Comparison of ENCODE assay signal across 8 cellular contexts in the genomic region with DNA sequence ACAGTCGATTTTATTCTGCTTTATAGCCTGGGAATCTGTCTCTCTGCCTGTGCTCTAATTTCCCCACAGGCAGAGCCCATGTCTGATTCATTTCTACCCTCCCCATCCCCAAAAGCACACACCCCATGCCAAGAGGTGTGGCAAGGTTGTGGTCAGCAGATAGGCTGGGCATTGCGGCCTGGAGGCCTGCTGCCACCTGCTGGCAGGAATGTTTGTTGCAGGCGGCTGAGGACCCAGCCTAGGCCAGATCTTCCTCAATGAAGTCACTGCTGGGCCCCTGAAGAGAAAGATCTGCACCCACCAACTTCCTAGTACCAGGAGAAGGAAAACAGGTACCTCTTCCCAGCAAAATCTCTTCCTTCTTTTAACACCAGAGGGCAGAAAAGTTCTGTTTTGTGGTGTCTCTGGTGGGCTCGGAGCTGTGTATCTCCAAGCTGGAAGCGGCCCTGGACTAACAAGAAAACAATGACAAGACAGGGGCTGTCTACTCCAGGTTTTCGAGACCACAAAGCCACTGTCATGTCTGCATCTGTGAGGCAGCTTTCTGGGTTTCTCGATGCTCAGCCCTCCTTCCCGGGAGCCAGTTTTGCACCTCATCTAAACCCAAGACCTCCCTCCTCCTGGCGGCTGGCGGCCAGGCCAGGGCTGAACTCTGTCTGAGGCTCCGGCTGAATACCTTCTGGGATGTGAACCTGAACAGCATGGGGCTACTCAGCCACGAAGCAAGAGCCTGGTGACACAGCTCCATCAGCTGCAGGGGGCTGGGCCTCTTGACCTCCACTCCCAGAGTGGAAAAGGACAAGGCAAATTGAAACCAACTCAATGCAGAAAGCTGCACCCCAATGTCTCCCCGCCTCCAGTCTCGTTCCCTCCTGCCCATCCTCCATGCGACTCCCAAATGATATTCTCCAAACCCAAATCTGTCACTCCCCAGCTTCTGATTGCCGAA. TPM values are rescaled to one million over a fixed set of nuclear protein-coding genes. Genes with fewer than 3 reads are reported as not detected.
DNase-seq lines count a peak whose midpoint lies in the region; ATAC-seq and TF ChIP-seq lines count a peak whose summit lies in the region.

No MANE protein-coding gene starts in this region.

- H3K9me3 ChIP-seq in Karpas-422 (ENCODE audit: low read length): no peaks in the 10 kb centered on the region

- H3K36me3 ChIP-seq in Karpas-422 (ENCODE audit: insufficient read depth, low read length) (peaks cover 11% of the 10 kb centered on the region; the same call in 1 of the 2 replicates), kidney epithelial cell (ENCODE audit: control insufficient read depth, insufficient read depth, low read length) (no peaks in the 10 kb centered on the region)

- H3K9me2 ChIP-seq in Karpas-422 (replicated peaks; ENCODE audit: insufficient read depth, low read length): no peaks in the 10 kb centered on the region

- H3K9ac ChIP-seq in Karpas-422 (ENCODE audit: low read length): no peak overlapping the region

- peak; percentile 71 for ATAC-seq in GM18868 (IDR thresholded peaks at IDR 0.05; ENCODE audit: unreplicated experiment)
- ATAC-seq in HG03378 (IDR thresholded peaks at IDR 0.05; ENCODE audit: unreplicated experiment): no peak

- no peak overlapping the region for H2AFZ ChIP-seq in Karpas-422 (ENCODE audit: low read length)

- no peak overlapping the region for H3K4me2 ChIP-seq in Karpas-422 (ENCODE audit: low read depth, low read length, poor library complexity, severe bottlenecking)

- peaks cover 41% of the 10 kb centered on the region for H4K20me1 ChIP-seq in Karpas-422 (ENCODE audit: insufficient read depth, low read depth, low read length)

- H3K4me3 ChIP-seq in Karpas-422 (ENCODE audit: low read length): no peak overlapping the region
- H3K4me3 ChIP-seq in kidney epithelial cell (ENCODE audit: low read depth, low read length): no peak overlapping the region

- peak; percentile 38 to 47 for DNase-seq in AML-193 (lab: John Stamatoyannopoulos, UW)
- peak; percentile 78 for DNase-seq in Karpas-422
- DNase-seq in activated CD4-positive, CD25-positive, alpha-beta regulatory T cell (lab: John Stamatoyannopoulos, UW): peak in 3 of 4 experiments; percentile 21 to 41 (median 26)
- peak; percentile 91 for DNase-seq in cerebellum (ENCODE audit: low spot score)
- peak; percentile 88 for DNase-seq in kidney epithelial cell (ENCODE audit: low read depth)
- DNase-seq in stimulated activated CD4-positive, alpha-beta T cell treated with anti-CD3 and anti-CD28 coated beads, Interleukin-1b, Interleukin-23, amount 100 ng/mL, for 48 hours: peak; percentile 55

- peak; percentile 96 for TF ChIP-seq CTCF in kidney epithelial cell (IDR thresholded peaks at IDR 0.05; ENCODE audit: insufficient read depth, low read length, poor library complexity, severe bottlenecking)

- peaks cover 16% of the 10 kb centered on the region for H3K4me1 ChIP-seq in Karpas-422 (ENCODE audit: low read length)

- peaks cover 53% of the 10 kb centered on the region for H3K79me2 ChIP-seq in Karpas-422 (ENCODE audit: low read length)

- no peak overlapping the region for H3K27ac ChIP-seq in Karpas-422 (ENCODE audit: low read length)

- H3K27me3 ChIP-seq in Karpas-422 (ENCODE audit: low read length): no peaks in the 10 kb centered on the region
- no peaks in the 10 kb centered on the region for H3K27me3 ChIP-seq in kidney epithelial cell (ENCODE audit: control insufficient read depth, insufficient read depth, low read length)

RNA-seq across cellular contexts. Expression of a gene that starts 4.9 kb away (rescaled TPM):
- 18.0 and 26.4 TPM in 2 replicates for total RNA-seq in Karpas-422 (2014; rRNA removed; shearing (Covaris generic); ENCODE audit: low replicate concordance)
- total RNA-seq in cerebellum: 11.1 TPM
- total RNA-seq in kidney epithelial cell: 25.7 and 25.8 TPM in 2 replicates

RNA-seq across cellular contexts. Expression of a gene that starts 16.0 kb away (rescaled TPM):
- total RNA-seq in Karpas-422 (2014; rRNA removed; shearing (Covaris generic); ENCODE audit: low replicate concordance): 14.9 and 16.2 TPM in 2 replicates
- total RNA-seq in cerebellum (10.3 TPM), kidney epithelial cell (10.2 and 11.5 TPM in 2 replicates)

Comparison
In these comparisons a context has a peak if more than half of its experiments do, and no peak if none do; other contexts are left out.
1. DNase-seq: peak in every context shown above with its lines; median percentile 91 in cerebellum; 88 in kidney epithelial cell; 78 in Karpas-422; 55 in stimulated activated CD4-positive, alpha-beta T cell treated with anti-CD3 and anti-CD28 coated beads, Interleukin-1b, Interleukin-23, amount 100 ng/mL, for 48 hours; 42 in AML-193; 26 in activated CD4-positive, CD25-positive, alpha-beta regulatory T cell.